14 cellular contexts compared by ENCODE assay signal in genomic region chr1:211797994-211798393, GRCh38.
DNase-seq lines count a peak whose midpoint lies in the region; ATAC-seq and FAIRE-seq lines count a peak whose summit lies in the region.
"Had no signal": no experiment of that assay in that cellular context is flagged by ENCODE, and none has a peak within 500 bp of the region (broad histone marks: within the 10 kb centered on the region; RNA-seq: fewer than 3 reads in every experiment).

No MANE protein-coding gene starts in this region.

- FAIRE-seq in GM19239 (lab: Jason Lieb, UNC), result no peak
- FAIRE-seq: GM18507 had no signal

- H3K36me3 Mint-ChIP-seq in central memory CD8-positive, alpha-beta T cell (ENCODE audit: insufficient read depth), result peaks cover 14% of the 10 kb centered on the region

- no peaks in the 10 kb centered on the region for H3K9me3 Mint-ChIP-seq in central memory CD8-positive, alpha-beta T cell

- H3K27ac ChIP-seq in angular gyrus (ENCODE audit: low read depth, low read length), result peak overlapping the region; percentile 73
- H3K27ac ChIP-seq in layer of hippocampus (ENCODE audit: low read depth, low read length), result peak overlapping the region; percentile 59

- H3K27ac Mint-ChIP-seq in central memory CD8-positive, alpha-beta T cell (ENCODE audit: low read depth), result peak overlapping the region; percentile 40
- H3K27ac Mint-ChIP-seq: GM23338 had no signal

- no peaks in the 10 kb centered on the region for H3K27me3 ChIP-seq in layer of hippocampus (ENCODE audit: control insufficient read depth, insufficient read depth, low read length)

- no peak overlapping the region for H3K4me3 Mint-ChIP-seq in central memory CD8-positive, alpha-beta T cell
- H3K4me3 Mint-ChIP-seq: CD8-positive, alpha-beta memory T cell; GM23338 had no signal

- H3K4me1 Mint-ChIP-seq in central memory CD8-positive, alpha-beta T cell, result peaks cover 26% of the 10 kb centered on the region

- ATAC-seq in central memory CD8-positive, alpha-beta T cell (replicated peaks; ENCODE audit: extremely low read depth, poor library complexity, severe bottlenecking), result no peak
- ATAC-seq in HG02884 (IDR thresholded peaks at IDR 0.05; ENCODE audit: unreplicated experiment), result no peak
- ATAC-seq: GM23338 had no signal

- no peak for DNase-seq in central memory CD8-positive, alpha-beta T cell (ENCODE audit: low spot score in 2 of 2)
- DNase-seq in superior temporal gyrus (ENCODE audit: extremely low spot score), result peak; percentile 57
- no peak for DNase-seq in T1000 (lab: John Stamatoyannopoulos, UW)
- no peak for DNase-seq in GM19239 (ENCODE audit: insufficient read length, low spot score)
- DNase-seq: Caco-2; CD8-positive, alpha-beta memory T cell; DND-41; GF-D8; H7 had no signal

- H3K27me3 Mint-ChIP-seq in central memory CD8-positive, alpha-beta T cell, result no peaks in the 10 kb centered on the region
- H3K27me3 Mint-ChIP-seq: CD8-positive, alpha-beta memory T cell had no signal
